In genomic region chr1:46953847-46954246, GRCh38 we compare ENCODE assay signal across 4 cellular contexts. TPM values are rescaled to one million over a fixed set of nuclear protein-coding genes. Genes with fewer than 3 reads are reported as not detected.
"Had no signal": no experiment of that assay in that cellular context is flagged by ENCODE, and none has a peak within 500 bp of the region (broad histone marks: within the 10 kb centered on the region; RNA-seq: fewer than 3 reads in every experiment).

No MANE protein-coding gene starts in this region.

RNA-seq across cellular contexts. Expression of gene CYP4A11, which starts 12.6 kb away (rescaled TPM):
- total RNA-seq: LHCN-M2, M059J, MCF 10A, NCI-H460 had no signal
